ENCODE assay signal across 9 cellular contexts in the genomic region with DNA sequence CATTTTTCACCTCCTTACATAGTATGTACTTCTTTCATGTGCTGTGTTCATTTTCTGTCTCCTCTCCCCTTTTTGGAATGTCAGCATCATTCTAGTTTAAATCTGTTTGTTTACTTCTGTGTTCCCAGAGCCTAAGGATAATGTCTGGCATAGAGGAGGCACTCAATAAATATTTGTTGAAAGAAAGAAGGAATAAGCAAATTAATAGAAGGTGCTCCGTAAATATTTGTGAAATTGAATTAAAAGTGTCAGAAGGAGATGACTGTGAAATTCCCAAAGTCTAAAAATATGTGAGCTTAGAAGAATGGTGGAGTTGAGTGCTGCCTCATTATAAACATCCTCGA. TPM values are rescaled to one million over a fixed set of nuclear protein-coding genes. Genes with fewer than 3 reads are reported as not detected.
DNase-seq lines count a peak whose midpoint lies in the region; ATAC-seq and TF ChIP-seq lines count a peak whose summit lies in the region.
"Had no signal": no experiment of that assay in that cellular context is flagged by ENCODE, and none has a peak within 500 bp of the region (broad histone marks: within the 10 kb centered on the region; RNA-seq: fewer than 3 reads in every experiment).

No MANE protein-coding gene starts in this region.

- intact Hi-C loops in activated T-helper 2 cell treated with anti-CD3 and anti-CD28 coated beads, Interferon-gamma antibody, Interleukin-2, Interleukin-4, amounts not matched to agents 10 μg/mL and 5 μg/mL and 100 μg/mL, durations not matched to agents 14 hours and 24 hours and 36 hours (cut with micrococcal nuclease): loop anchor here (2.0 kb wide), 1 partner anchor 357 kb away; a partner anchor contains a TSS

- H3K27ac ChIP-seq in layer of hippocampus (ENCODE audit: low read depth, low read length) (peak overlapping the region; percentile 99), suprapubic skin (peak overlapping the region; percentile 100)

- no peaks in the 10 kb centered on the region for H3K27me3 ChIP-seq in layer of hippocampus (ENCODE audit: control insufficient read depth, insufficient read depth, low read length)
- H3K27me3 ChIP-seq in suprapubic skin: no peaks in the 10 kb centered on the region

- H3K9me3 Mint-ChIP-seq in T-helper 2 cell treated with Interferon-gamma antibody and Interleukin-4, amounts not matched to agents 5 μg/mL and 100 μg/mL, for 36 hours: no peaks in the 10 kb centered on the region
- no peaks in the 10 kb centered on the region for H3K9me3 Mint-ChIP-seq in activated T-helper 2 cell treated with anti-CD3 and anti-CD28 coated beads, Interferon-gamma antibody, Interleukin-2, Interleukin-4, amounts not matched to agents 10 μg/mL and 5 μg/mL and 100 μg/mL, durations not matched to agents 14 hours and 24 hours and 36 hours

- TF ChIP-seq CTCF in suprapubic skin (IDR thresholded peaks at IDR 0.05): no peak

- peak overlapping the region; percentile 91 for H3K4me3 Mint-ChIP-seq in T-helper 2 cell treated with Interferon-gamma antibody and Interleukin-4, amounts not matched to agents 5 μg/mL and 100 μg/mL, for 36 hours
- H3K4me3 Mint-ChIP-seq in activated T-helper 2 cell treated with anti-CD3 and anti-CD28 coated beads, Interferon-gamma antibody, Interleukin-2, Interleukin-4, amounts not matched to agents 10 μg/mL and 5 μg/mL and 100 μg/mL, durations not matched to agents 14 hours and 24 hours and 36 hours (ENCODE audit: low read depth): peak overlapping the region; percentile 90

- no peak for DNase-seq in T-helper 2 cell treated with Interferon-gamma antibody and Interleukin-4, amounts not matched to agents 5 μg/mL and 100 μg/mL, for 36 hours (ENCODE audit: low spot score)
- DNase-seq in T-helper 2 cell (no peak), suprapubic skin (ENCODE audit: low spot score in 2 of 2) (no peak), NCI-H1048 (lab: John Stamatoyannopoulos, UW) (no peak)
- no peak for DNase-seq in activated T-helper 2 cell treated with anti-CD3 and anti-CD28 coated beads, Interferon-gamma antibody, Interleukin-2, Interleukin-4, amounts not matched to agents 10 μg/mL and 5 μg/mL and 100 μg/mL, durations not matched to agents 14 hours and 24 hours and 36 hours (ENCODE audit: low spot score)
- no peak for DNase-seq in stimulated activated CD4-positive, alpha-beta T cell treated with anti-CD3 and anti-CD28 coated beads, Interleukin-12 subunit alpha, Interleukin-12 subunit beta, amount 100 ng/mL, for 4 hours
- DNase-seq: cortex of kidney had no signal

- H3K27ac Mint-ChIP-seq in T-helper 2 cell treated with Interferon-gamma antibody and Interleukin-4, amounts not matched to agents 5 μg/mL and 100 μg/mL, for 36 hours: peak overlapping the region; percentile 98
- peak overlapping the region; percentile 98 for H3K27ac Mint-ChIP-seq in activated T-helper 2 cell treated with anti-CD3 and anti-CD28 coated beads, Interferon-gamma antibody, Interleukin-2, Interleukin-4, amounts not matched to agents 10 μg/mL and 5 μg/mL and 100 μg/mL, durations not matched to agents 14 hours and 24 hours and 36 hours

- H3K4me1 ChIP-seq in suprapubic skin: peaks cover 36% of the 10 kb centered on the region

- no peak for ATAC-seq in GM21717 (IDR thresholded peaks at IDR 0.05; ENCODE audit: unreplicated experiment)

- peaks cover 21% of the 10 kb centered on the region for H3K36me3 Mint-ChIP-seq in T-helper 2 cell treated with Interferon-gamma antibody and Interleukin-4, amounts not matched to agents 5 μg/mL and 100 μg/mL, for 36 hours (ENCODE audit: low read depth)
- peaks cover 23% of the 10 kb centered on the region for H3K36me3 Mint-ChIP-seq in activated T-helper 2 cell treated with anti-CD3 and anti-CD28 coated beads, Interferon-gamma antibody, Interleukin-2, Interleukin-4, amounts not matched to agents 10 μg/mL and 5 μg/mL and 100 μg/mL, durations not matched to agents 14 hours and 24 hours and 36 hours (ENCODE audit: low read depth)

- no peaks in the 10 kb centered on the region for H3K27me3 Mint-ChIP-seq in T-helper 2 cell treated with Interferon-gamma antibody and Interleukin-4, amounts not matched to agents 5 μg/mL and 100 μg/mL, for 36 hours (ENCODE audit: low read depth)
- H3K27me3 Mint-ChIP-seq in activated T-helper 2 cell treated with anti-CD3 and anti-CD28 coated beads, Interferon-gamma antibody, Interleukin-2, Interleukin-4, amounts not matched to agents 10 μg/mL and 5 μg/mL and 100 μg/mL, durations not matched to agents 14 hours and 24 hours and 36 hours (ENCODE audit: low read depth): no peaks in the 10 kb centered on the region

- H3K4me3 ChIP-seq in suprapubic skin: peak overlapping the region; percentile 64

- H3K9me3 ChIP-seq in suprapubic skin: no peaks in the 10 kb centered on the region

- peaks cover 39% of the 10 kb centered on the region for H3K4me1 Mint-ChIP-seq in T-helper 2 cell treated with Interferon-gamma antibody and Interleukin-4, amounts not matched to agents 5 μg/mL and 100 μg/mL, for 36 hours (ENCODE audit: low read depth)
- peaks cover 40% of the 10 kb centered on the region for H3K4me1 Mint-ChIP-seq in activated T-helper 2 cell treated with anti-CD3 and anti-CD28 coated beads, Interferon-gamma antibody, Interleukin-2, Interleukin-4, amounts not matched to agents 10 μg/mL and 5 μg/mL and 100 μg/mL, durations not matched to agents 14 hours and 24 hours and 36 hours (ENCODE audit: low read depth)

- TF ChIP-seq EP300 in suprapubic skin (IDR thresholded peaks at IDR 0.05): no peak

- TF ChIP-seq POLR2A in suprapubic skin (IDR thresholded peaks at IDR 0.05): no peak

- H3K36me3 ChIP-seq in suprapubic skin: no peaks in the 10 kb centered on the region

- WGBS in suprapubic skin: 29% methylated on average over 2 of the region's 2 CpGs

RNA-seq across cellular contexts. Expression of a gene that starts 3.3 kb away (rescaled TPM):
- total RNA-seq in activated T-helper 2 cell treated with anti-CD3 and anti-CD28 coated beads, Interferon-gamma antibody, Interleukin-2, Interleukin-4, amounts not matched to agents 10 μg/mL and 5 μg/mL and 100 μg/mL, durations not matched to agents 14 hours and 24 hours and 36 hours: 49.0 and 53.4 TPM in 2 replicates
- total RNA-seq in suprapubic skin: 10 to 100 TPM; 37.8 to 71.9 (median 46.9) TPM

RNA-seq across cellular contexts. Expression of a gene that starts 17.9 kb away (rescaled TPM):
- 8.9 and 12.2 TPM in 2 replicates for total RNA-seq in activated T-helper 2 cell treated with anti-CD3 and anti-CD28 coated beads, Interferon-gamma antibody, Interleukin-2, Interleukin-4, amounts not matched to agents 10 μg/mL and 5 μg/mL and 100 μg/mL, durations not matched to agents 14 hours and 24 hours and 36 hours
- under 1 TPM in 1 of 4 donors, not detected in 3; 0.42 TPM for total RNA-seq in suprapubic skin
